ENCODE assay signal across 13 cellular contexts in the genomic region with DNA sequence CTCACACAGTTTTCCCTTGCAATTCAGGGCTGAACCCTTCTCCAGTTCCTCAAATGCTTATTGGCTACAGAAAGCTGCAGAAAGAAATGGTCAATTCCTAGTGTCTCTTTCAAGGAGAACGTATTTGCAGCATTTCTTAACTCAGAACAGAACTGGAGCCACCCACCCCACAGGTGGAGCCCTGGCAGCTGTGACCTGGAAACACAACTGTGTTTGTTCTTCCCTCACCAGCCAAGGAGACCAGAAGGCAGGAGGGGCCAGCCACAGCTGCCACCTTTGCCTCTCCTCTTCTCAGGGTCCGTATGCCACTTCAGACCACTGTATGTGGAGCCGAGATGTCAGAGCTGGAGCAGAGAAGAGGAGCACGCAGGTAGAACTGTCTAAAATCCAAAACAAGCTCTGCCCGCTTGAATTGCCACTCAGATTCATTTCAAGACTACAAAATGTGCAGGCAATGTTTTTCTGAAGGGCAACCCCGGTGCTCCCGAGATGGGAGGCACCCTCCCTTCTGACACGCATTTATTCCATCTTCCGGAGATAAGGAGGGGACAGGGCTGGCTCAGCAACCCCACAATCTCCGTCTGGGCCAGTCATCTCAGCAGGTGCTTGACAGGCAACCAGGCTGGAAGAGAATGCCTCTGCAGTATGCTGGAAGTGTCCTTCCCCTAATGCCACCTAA. TPM values are rescaled to one million over a fixed set of nuclear protein-coding genes. Genes with fewer than 3 reads are reported as not detected.
DNase-seq lines count a peak whose midpoint lies in the region; ATAC-seq, FAIRE-seq and TF ChIP-seq lines count a peak whose summit lies in the region.
"Had no signal": no experiment of that assay in that cellular context is flagged by ENCODE, and none has a peak within 500 bp of the region (broad histone marks: within the 10 kb centered on the region; RNA-seq: fewer than 3 reads in every experiment).

No MANE protein-coding gene starts in this region.

- peak overlapping the region; percentile 53 for H3K9ac ChIP-seq in OCI-LY1 (ENCODE audit: low read length)

- peaks cover 80% of the 10 kb centered on the region for H3K4me1 Mint-ChIP-seq in activated T-helper 2 cell treated with anti-CD3 and anti-CD28 coated beads, Interferon-gamma antibody, Interleukin-2, Interleukin-4, amounts not matched to agents 10 μg/mL and 5 μg/mL and 100 μg/mL, durations not matched to agents 14 hours and 24 hours and 36 hours (ENCODE audit: low read depth)

- H3K9me3 ChIP-seq in OCI-LY1 (ENCODE audit: low read length) (no peaks in the 10 kb centered on the region), pancreas (no peaks in the 10 kb centered on the region)
- H3K9me3 ChIP-seq: gastroesophageal sphincter had no signal

- peak overlapping the region; percentile 94 for H3K27ac ChIP-seq in OCI-LY1 (ENCODE audit: low read depth, low read length, poor library complexity, severe bottlenecking)
- no peak overlapping the region for H3K27ac ChIP-seq in pancreas
- H3K27ac ChIP-seq: gastroesophageal sphincter had no signal

- intact Hi-C loops in activated T-helper 2 cell treated with anti-CD3 and anti-CD28 coated beads, Interferon-gamma antibody, Interleukin-2, Interleukin-4, amounts not matched to agents 10 μg/mL and 5 μg/mL and 100 μg/mL, durations not matched to agents 14 hours and 24 hours and 36 hours (cut with micrococcal nuclease), result loop anchor here (5.0 kb wide), 1 partner anchor 126 kb away; no protein-coding TSS in a partner anchor
- intact Hi-C loops in pancreas (cut with DNase I), result no loop called here

- DNase-seq in DMS 273 (lab: John Stamatoyannopoulos, UW; ENCODE audit: unreplicated experiment), result peak; percentile 66
- peak; percentile 20 for DNase-seq in activated T-helper 2 cell treated with anti-CD3 and anti-CD28 coated beads, Interferon-gamma antibody, Interleukin-2, Interleukin-4, amounts not matched to agents 10 μg/mL and 5 μg/mL and 100 μg/mL, durations not matched to agents 14 hours and 24 hours and 36 hours (ENCODE audit: low spot score)
- peak in 3 of 6 donors; percentile 12 to 41 (median 16) for DNase-seq in pancreas
- no peak for DNase-seq in SW480 (ENCODE audit: low spot score)
- no peak for DNase-seq in cerebellar cortex (ENCODE audit: low spot score)
- no peak for DNase-seq in UCSD-AML1 (lab: John Stamatoyannopoulos, UW; ENCODE audit: unreplicated experiment)
- DNase-seq: NCI-H748 treated with DMSO at 0.1 percent for 48 hours had no signal

- no peaks in the 10 kb centered on the region for H3K27me3 Mint-ChIP-seq in activated T-helper 2 cell treated with anti-CD3 and anti-CD28 coated beads, Interferon-gamma antibody, Interleukin-2, Interleukin-4, amounts not matched to agents 10 μg/mL and 5 μg/mL and 100 μg/mL, durations not matched to agents 14 hours and 24 hours and 36 hours (ENCODE audit: low read depth)

- H3K36me3 Mint-ChIP-seq in activated T-helper 2 cell treated with anti-CD3 and anti-CD28 coated beads, Interferon-gamma antibody, Interleukin-2, Interleukin-4, amounts not matched to agents 10 μg/mL and 5 μg/mL and 100 μg/mL, durations not matched to agents 14 hours and 24 hours and 36 hours (ENCODE audit: low read depth), result peaks cover 83% of the 10 kb centered on the region
- H3K36me3 Mint-ChIP-seq: type B pancreatic cell had no signal

- no peaks in the 10 kb centered on the region for H3K36me3 ChIP-seq in OCI-LY1 (ENCODE audit: insufficient read depth, low read length)
- H3K36me3 ChIP-seq in pancreas, result no peaks in the 10 kb centered on the region
- H3K36me3 ChIP-seq: gastroesophageal sphincter had no signal

- peak overlapping the region; percentile 56 for H3K4me3 Mint-ChIP-seq in activated T-helper 2 cell treated with anti-CD3 and anti-CD28 coated beads, Interferon-gamma antibody, Interleukin-2, Interleukin-4, amounts not matched to agents 10 μg/mL and 5 μg/mL and 100 μg/mL, durations not matched to agents 14 hours and 24 hours and 36 hours (ENCODE audit: low read depth)
- H3K4me3 Mint-ChIP-seq: type B pancreatic cell had no signal

- H3K27me3 ChIP-seq in OCI-LY1 (ENCODE audit: insufficient read depth, low read length) (no peaks in the 10 kb centered on the region), pancreas (no peaks in the 10 kb centered on the region)

- H2AFZ ChIP-seq in OCI-LY1 (ENCODE audit: low read length), result no peak overlapping the region

- H3K4me2 ChIP-seq in OCI-LY1 (ENCODE audit: low read length), result peak overlapping the region; percentile 57

- no peaks in the 10 kb centered on the region for H3K9me3 Mint-ChIP-seq in activated T-helper 2 cell treated with anti-CD3 and anti-CD28 coated beads, Interferon-gamma antibody, Interleukin-2, Interleukin-4, amounts not matched to agents 10 μg/mL and 5 μg/mL and 100 μg/mL, durations not matched to agents 14 hours and 24 hours and 36 hours
- H3K9me3 Mint-ChIP-seq: type B pancreatic cell had no signal

- whole genome bisulfite sequencing in pancreas, 2 donors, result 29 to 40% methylated on average over 10 of the region's 10 CpGs

- 0 out of 2 replicates have a peak, but pooled peaks cover 6% of the 10 kb centered on the region for H3F3A ChIP-seq in OCI-LY1 (ENCODE audit: insufficient read depth, low read length)

- peak overlapping the region; percentile 85 for H3K27ac Mint-ChIP-seq in activated T-helper 2 cell treated with anti-CD3 and anti-CD28 coated beads, Interferon-gamma antibody, Interleukin-2, Interleukin-4, amounts not matched to agents 10 μg/mL and 5 μg/mL and 100 μg/mL, durations not matched to agents 14 hours and 24 hours and 36 hours
- H3K27ac Mint-ChIP-seq: type B pancreatic cell had no signal

- no peaks in the 10 kb centered on the region for H3K79me2 ChIP-seq in OCI-LY1 (ENCODE audit: insufficient read depth, low read length)

- FAIRE-seq in pancreas (lab: Jason Lieb, UNC), result no peak
- FAIRE-seq: GM19239 had no signal

- no peak for TF ChIP-seq CTCF in OCI-LY1 (IDR thresholded peaks at IDR 0.05; ENCODE audit: low read length)
- no peak for TF ChIP-seq CTCF in pancreas (IDR thresholded peaks at IDR 0.05)

- H3K4me3 ChIP-seq in OCI-LY1 (ENCODE audit: low read depth, low read length, poor library complexity, severe bottlenecking), result peak overlapping the region; percentile 38
- no peak overlapping the region for H3K4me3 ChIP-seq in pancreas
- H3K4me3 ChIP-seq: gastroesophageal sphincter had no signal

- no peaks in the 10 kb centered on the region for H3K9me2 ChIP-seq in OCI-LY1 (ENCODE audit: low read depth, low read length)

- ATAC-seq in pancreas, result peak; percentile 54 to 72 (median 70)
- ATAC-seq in HG03469 (IDR thresholded peaks at IDR 0.05; ENCODE audit: unreplicated experiment), result no peak
- ATAC-seq: gastroesophageal sphincter had no signal

- H4K20me1 ChIP-seq in OCI-LY1 (ENCODE audit: insufficient read depth, low read length), result no peaks in the 10 kb centered on the region

- peaks cover 86% of the 10 kb centered on the region for H3K4me1 ChIP-seq in OCI-LY1 (ENCODE audit: insufficient read depth, low read length, severe bottlenecking)
- H3K4me1 ChIP-seq in pancreas, result no peaks in the 10 kb centered on the region
- H3K4me1 ChIP-seq: gastroesophageal sphincter had no signal

RNA-seq across cellular contexts. Expression of gene CD247, which starts 16.7 kb away (rescaled TPM):
- 193 and 196 TPM in 2 replicates for total RNA-seq in activated T-helper 2 cell treated with anti-CD3 and anti-CD28 coated beads, Interferon-gamma antibody, Interleukin-2, Interleukin-4, amounts not matched to agents 10 μg/mL and 5 μg/mL and 100 μg/mL, durations not matched to agents 14 hours and 24 hours and 36 hours
- total RNA-seq in pancreas, result under 1 TPM in 5 of 6 donors, not detected in 1; 0.14 to 0.95 (median 0.78) TPM
- polyA plus RNA-seq in pancreas, result under 1 TPM; 0.34 to 0.56 TPM
- total RNA-seq: osteocyte had no signal

RNA-seq across cellular contexts. Expression of gene CREG1, which starts 51.9 kb away (rescaled TPM):
- 13.8 and 15.6 TPM in 2 replicates for total RNA-seq in activated T-helper 2 cell treated with anti-CD3 and anti-CD28 coated beads, Interferon-gamma antibody, Interleukin-2, Interleukin-4, amounts not matched to agents 10 μg/mL and 5 μg/mL and 100 μg/mL, durations not matched to agents 14 hours and 24 hours and 36 hours
- total RNA-seq in pancreas, result 10 to 100 TPM; 35.0 to 48.1 (median 44.2) TPM
- polyA plus RNA-seq in pancreas, result 10 to 100 TPM; 21.4 to 39.7 TPM

Comparison
In these comparisons a context has a peak if more than half of its experiments do, and no peak if none do; other contexts are left out.
1. DNase-seq: peak in DMS 273 (single experiment) and activated T-helper 2 cell treated with anti-CD3 and anti-CD28 coated beads, Interferon-gamma antibody, Interleukin-2, Interleukin-4, amounts not matched to agents 10 μg/mL and 5 μg/mL and 100 μg/mL, durations not matched to agents 14 hours and 24 hours and 36 hours (single experiment); none in SW480 (single experiment), cerebellar cortex (single experiment) and UCSD-AML1 (single experiment).
2. RNA of gene CD247, which starts 16.7 kb away (total RNA-seq): 193 to 196 TPM in activated T-helper 2 cell treated with anti-CD3 and anti-CD28 coated beads, Interferon-gamma antibody, Interleukin-2, Interleukin-4, amounts not matched to agents 10 μg/mL and 5 μg/mL and 100 μg/mL, durations not matched to agents 14 hours and 24 hours and 36 hours; 0.14 to 0.95 TPM in pancreas; every median in the first group is over 10 times any median in the second.